ENCODE assay signal across 1 cellular context in genomic region chr13:44241638-44242037, GRCh38.
TF ChIP-seq lines count a peak whose summit lies in the region.

No MANE protein-coding gene starts in this region.

TF ChIP-seq in IMR-90, 13 proteins besides CTCF, POLR2A, EP300 and RAD21 (continued from another document):
- no peak for TF ChIP-seq SMC3 (IDR thresholded peaks at IDR 0.05; ENCODE audit: low read depth, low read length)
- TF ChIP-seq CHD1 (IDR thresholded peaks at IDR 0.05; ENCODE audit: low read depth, low read length) = no peak
- no peak for TF ChIP-seq CEBPB (IDR thresholded peaks at IDR 0.05; ENCODE audit: low read depth, low read length)
